In the genomic region with DNA sequence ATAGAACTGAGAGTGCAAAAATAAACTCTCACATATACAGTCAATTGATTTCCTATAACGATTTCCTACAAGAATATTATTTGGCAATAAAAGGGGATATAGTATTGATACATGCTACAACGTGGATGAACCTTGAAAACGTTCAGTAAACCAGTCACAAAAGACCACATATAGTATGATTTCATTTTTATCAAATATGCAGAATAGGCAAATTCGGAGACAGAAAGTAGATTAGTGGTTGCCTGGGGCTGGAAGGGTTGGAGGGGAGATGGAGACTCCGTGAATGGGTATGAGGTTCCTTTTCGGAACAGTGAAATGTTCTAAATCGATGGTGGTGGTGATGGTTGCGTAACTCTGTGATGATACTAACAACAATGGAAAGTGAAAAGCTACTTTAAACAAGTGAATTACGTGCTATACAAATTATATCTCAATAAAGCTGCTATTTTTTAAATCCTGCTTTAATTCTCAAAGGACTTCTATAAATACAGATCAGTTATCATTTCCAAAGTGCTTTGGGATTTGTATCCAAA, we compare ENCODE assay signal across 17 cellular contexts. TPM values are rescaled to one million over a fixed set of nuclear protein-coding genes. Genes with fewer than 3 reads are reported as not detected.
DNase-seq lines count a peak whose midpoint lies in the region; ATAC-seq, FAIRE-seq and TF ChIP-seq lines count a peak whose summit lies in the region.
"Had no signal": no experiment of that assay in that cellular context is flagged by ENCODE, and none has a peak within 500 bp of the region (broad histone marks: within the 10 kb centered on the region; RNA-seq: fewer than 3 reads in every experiment).

No MANE protein-coding gene starts in this region.

- H4K8ac ChIP-seq in IMR-90 (ENCODE audit: low read depth in 2 of 2, low read length in 2 of 2), result no peak overlapping the region

- TF ChIP-seq RAD21 in HepG2 (CRISPR knock-in tag; IDR thresholded peaks at IDR 0.05) (no peak), IMR-90 (IDR thresholded peaks at IDR 0.05; ENCODE audit: low read length) (no peak)

- H2BK20ac ChIP-seq in IMR-90 (ENCODE audit: low read depth, low read length), result no peak overlapping the region

- H3K4ac ChIP-seq in IMR-90 (ENCODE audit: low read depth, low read length), result no peak overlapping the region

- no peak overlapping the region for H3K14ac ChIP-seq in IMR-90 (replicated peaks; ENCODE audit: low read depth, low read length)

- no peaks in the 10 kb centered on the region for H4K20me1 ChIP-seq in HepG2 (ENCODE audit: insufficient read depth, low read length)
- no peaks in the 10 kb centered on the region for H4K20me1 ChIP-seq in IMR-90 (ENCODE audit: insufficient read depth, low read length)

- no peaks in the 10 kb centered on the region for H3K79me2 ChIP-seq in HepG2 (ENCODE audit: insufficient read depth, low read length)

- no TSS peak for BruUV-seq in HepG2 (replicated peaks; lab: Mats Ljungman, UMichigan)
- BruUV-seq in IMR-90 (replicated peaks; lab: Mats Ljungman, UMichigan), result no TSS peak

- CTCF ChIA-PET in HepG2 (lab: Yijun Ruan, JAX; ENCODE audit: low intra/inter-chr PET ratio, low total read pairs), result no interaction called here
- CTCF ChIA-PET in IMR-90 (lab: Yijun Ruan, JAX), result no interaction called here

- no peak overlapping the region for H2AK9ac ChIP-seq in IMR-90 (replicated peaks; ENCODE audit: low read depth, low read length, poor library complexity)

- no peak overlapping the region for H2AFZ ChIP-seq in HepG2 (ENCODE audit: low read length)
- no peak overlapping the region for H2AFZ ChIP-seq in IMR-90 (replicated peaks; ENCODE audit: low read length, poor library complexity)

- no peak overlapping the region for H2AK5ac ChIP-seq in IMR-90 (ENCODE audit: low read depth, low read length)

- H3K27ac ChIP-seq in HepG2 (ENCODE audit: extremely low read length, insufficient read depth, low read length), result no peak overlapping the region
- no peak overlapping the region for H3K27ac ChIP-seq in right lobe of liver
- H3K27ac ChIP-seq in IMR-90 (ENCODE audit: insufficient read depth, low read length), result no peak overlapping the region

- POLR2A ChIA-PET in HepG2 (lab: Yijun Ruan, JAX) (no interaction called here), IMR-90 (lab: Charles Lee; ENCODE audit: unreplicated experiment) (no interaction called here)

- H3K4me3 ChIP-seq in HepG2 (replicated peaks in 1 of 3; ENCODE audit: insufficient read depth in 1 of 3, low read depth in 2 of 3, low read length in 3 of 3) (no peak overlapping the region), right lobe of liver (no peak overlapping the region), IMR-90 (ENCODE audit: insufficient read depth, low read depth, low read length) (no peak overlapping the region), WI38 (ENCODE audit: low read depth, low read length) (peak overlapping the region; percentile 10; the same call in 1 of the 2 replicates)

- H2BK15ac ChIP-seq in IMR-90 (ENCODE audit: low read depth, low read length), result no peak overlapping the region

- H3K9me1 ChIP-seq in IMR-90 (ENCODE audit: insufficient read depth, low read length), result no peaks in the 10 kb centered on the region

- WGBS in HepG2 (ENCODE audit: low lambda C conversion rate), result 49% methylated on average over 9 of the region's 9 CpGs
- 63% methylated on average over 9 of the region's 9 CpGs for WGBS in right lobe of liver (ENCODE audit: insufficient coverage, low coverage, low lambda C conversion rate, missing lambda C conversion rate)
- 50% methylated on average over 2 of the region's 9 CpGs; no CpG with 5 or more reads in 1 of the 2 experiments for WGBS in IMR-90 (ENCODE audit: extremely low coverage in 2 of 2, insufficient read length in 1 of 2), 2 experiments

- H3K27me3 ChIP-seq in HepG2 (ENCODE audit: control insufficient read depth in 1 of 2, insufficient read depth in 2 of 2, low read length in 2 of 2) (peaks cover 0 to 3% of the 10 kb centered on the region in 2 experiments; a peak in 1 of 5 replicates), right lobe of liver (no peaks in the 10 kb centered on the region), IMR-90 (ENCODE audit: control insufficient read depth, insufficient read depth, low read length) (peaks cover 32% of the 10 kb centered on the region)

- no peak overlapping the region for H3K18ac ChIP-seq in IMR-90 (ENCODE audit: low read depth, low read length)

- H2BK120ac ChIP-seq in IMR-90 (ENCODE audit: low read depth, low read length), result no peak overlapping the region

- ATAC-seq in HepG2 (no peak), right lobe of liver (no peak), IMR-90 (ENCODE audit: low read depth) (no peak), HG02885 (IDR thresholded peaks at IDR 0.05; ENCODE audit: poor library complexity, unreplicated experiment) (no peak)
- ATAC-seq: CD8-positive, alpha-beta T cell had no signal

- DNase-seq in HepG2 (ENCODE audit: low spot score) (no peak), right lobe of liver (no peak), IMR-90 (no peak), inferior parietal cortex (ENCODE audit: extremely low spot score) (no peak), DMS114 treated with DMSO at 0.1 percent for 48 hours (lab: John Stamatoyannopoulos, UW; ENCODE audit: unreplicated experiment) (no peak)
- DNase-seq: CD8-positive, alpha-beta T cell; COR-L47; DMS53; GF-D8; HCEC 1CT; KBM-7 had no signal

- TF ChIP-seq CTCF in HepG2 (CRISPR knock-in tag; IDR thresholded peaks at IDR 0.05) (no peak), right lobe of liver (IDR thresholded peaks at IDR 0.05) (no peak), IMR-90 (conservative IDR thresholded peaks at IDR 0.05; ENCODE audit: low read depth, low read length) (no peak), WI38 (IDR thresholded peaks at IDR 0.05; ENCODE audit: low read depth, low read length) (no peak)

- FAIRE-seq in HepG2 (lab: Jason Lieb, UNC), result no peak
- FAIRE-seq: A204.1, GM19239 had no signal

- TF ChIP-seq EP300 in HepG2 (IDR thresholded peaks at IDR 0.05; ENCODE audit: low read depth in 2 of 2, low read length in 2 of 2), result no peak
- TF ChIP-seq EP300 in HepG2 (CRISPR knock-in tag; IDR thresholded peaks at IDR 0.05; ENCODE audit: borderline replicate concordance), result no peak

- H3K9me3 ChIP-seq in HepG2 (ENCODE audit: low read length) (no peaks in the 10 kb centered on the region), right lobe of liver (no peaks in the 10 kb centered on the region), IMR-90 (ENCODE audit: control insufficient read depth, insufficient read depth, low read length) (peaks cover 2% of the 10 kb centered on the region; the same call in 1 of the 2 replicates)

- TF ChIP-seq POLR2A in HepG2 (IDR thresholded peaks at IDR 0.05; ENCODE audit: insufficient read depth in 1 of 2, low read depth in 2 of 2, low read length in 2 of 2) (no peak), right lobe of liver (IDR thresholded peaks at IDR 0.05) (no peak), IMR-90 (IDR thresholded peaks at IDR 0.05; ENCODE audit: low read depth, low read length) (no peak)

- no peaks in the 10 kb centered on the region for H3K4me1 ChIP-seq in HepG2 (ENCODE audit: insufficient read depth, low read length)
- no peaks in the 10 kb centered on the region for H3K4me1 ChIP-seq in right lobe of liver
- no peaks in the 10 kb centered on the region for H3K4me1 ChIP-seq in IMR-90 (ENCODE audit: control insufficient read depth, insufficient read depth, low read length)

- H3K9ac ChIP-seq in HepG2 (ENCODE audit: insufficient read depth, low read depth, low read length) (no peak overlapping the region), IMR-90 (ENCODE audit: low read depth, low read length) (no peak overlapping the region)

- intact Hi-C loops in HepG2 (cut with micrococcal nuclease; ENCODE audit: unreplicated experiment), result no loop called here
- intact Hi-C loops in right lobe of liver (cut with DNase I), result no loop called here
- intact Hi-C loops in IMR-90 (cut with micrococcal nuclease), result no loop called here

- dilution Hi-C loops in IMR-90 (cut with HindIII; ENCODE audit: low sequenced_read_pairs, unreplicated experiment), result no loop called here

- H2BK5ac ChIP-seq in IMR-90 (ENCODE audit: low read depth, low read length, poor library complexity, severe bottlenecking), result no peak overlapping the region

- in situ Hi-C loops in HepG2 (cut with HindIII; ENCODE audit: extremely low pct_ligation_motif_present, low pct_unique_long_range_greater_than_20kb), result no loop called here
- in situ Hi-C loops in IMR-90 (cut with MboI; ENCODE audit: low sequenced_read_pairs), result no loop called here

- H3K23ac ChIP-seq in IMR-90 (ENCODE audit: low read depth, low read length), result no peak overlapping the region

- H3K4me2 ChIP-seq in HepG2 (ENCODE audit: low read depth, low read length), result no peak overlapping the region
- H3K4me2 ChIP-seq in IMR-90 (ENCODE audit: low read depth, low read length), result no peak overlapping the region

- no peak overlapping the region for H4K5ac ChIP-seq in IMR-90 (ENCODE audit: low read depth, low read length)

- no peak overlapping the region for H4K91ac ChIP-seq in IMR-90 (ENCODE audit: insufficient read depth, low read depth, low read length)

- no peaks in the 10 kb centered on the region for H3K79me1 ChIP-seq in IMR-90 (ENCODE audit: low read depth in 1 of 2, low read length in 2 of 2)

- no peak overlapping the region for H3K56ac ChIP-seq in IMR-90 (ENCODE audit: extremely low read depth, insufficient read depth, low read length)

- H3K36me3 ChIP-seq in HepG2 (replicated peaks in 1 of 2; ENCODE audit: control insufficient read depth in 1 of 2, insufficient read depth in 2 of 2, low read length in 2 of 2), result no peaks in the 10 kb centered on the region
- no peaks in the 10 kb centered on the region for H3K36me3 ChIP-seq in right lobe of liver
- no peaks in the 10 kb centered on the region for H3K36me3 ChIP-seq in IMR-90 (ENCODE audit: control insufficient read depth, insufficient read depth, low read length)

RNA-seq across cellular contexts. Expression of gene APOD, which starts 6.0 kb away (rescaled TPM):
- total RNA-seq in HepG2 (2016; rRNA removed; fragmentation: Illumina TruSeq; extraction: Trizol) (not detected in 2 replicates), right lobe of liver (1 to 10 TPM in 1 of 6 experiments, under 1 TPM in 5; 0.29 to 5.6 (median 0.41) TPM), IMR-90 (2012; rRNA removed) (not detected in 2 replicates)
- not detected in 2 replicates for total RNA-seq in HepG2 (2016; cell fraction: cytosol; rRNA removed; fragmentation: Illumina TruSeq; extraction: Trizol; ENCODE audit: low read depth)
- total RNA-seq in HepG2 (2016; cell fraction: insoluble cytoplasmic fraction; rRNA removed; fragmentation: Illumina TruSeq; extraction: Trizol), result not detected in 2 replicates
- total RNA-seq in HepG2 (2016; cell fraction: membrane; rRNA removed; fragmentation: Illumina TruSeq; extraction: Trizol), result not detected in 2 replicates
- not detected in 2 replicates for total RNA-seq in HepG2 (2016; cell fraction: nucleus; rRNA removed; fragmentation: Illumina TruSeq; extraction: Trizol)
- polyA plus RNA-seq in HepG2 (2011; rRNA removed) (0.13 TPM in 1 of 2 replicates, not detected in the other), IMR-90 (2012; rRNA removed) (0.16 and 0.36 TPM in 2 replicates)
- 0.08 and 0.10 TPM in 2 replicates for polyA plus RNA-seq in HepG2 (2011; cell fraction: cytosol; rRNA removed)
- not detected in 2 replicates for polyA plus RNA-seq in HepG2 (2011; cell fraction: nucleus; rRNA removed)
- polyA plus RNA-seq in HepG2 (2012), result not detected in 2 replicates
- polyA plus RNA-seq in HepG2 (2016; cell fraction: cytosol; fragmentation: Illumina TruSeq; extraction: Trizol; ENCODE audit: low read depth), result not detected in 2 replicates
- polyA plus RNA-seq in HepG2 (2016; cell fraction: insoluble cytoplasmic fraction; fragmentation: Illumina TruSeq; extraction: Trizol; ENCODE audit: low read depth), result not detected in 2 replicates
- not detected in 2 replicates for polyA plus RNA-seq in HepG2 (2016; cell fraction: membrane; fragmentation: Illumina TruSeq; extraction: Trizol; ENCODE audit: low read depth)
- polyA plus RNA-seq in HepG2 (2016; cell fraction: nucleus; fragmentation: Illumina TruSeq; extraction: Trizol; ENCODE audit: insufficient read depth, low read depth), result not detected in 2 replicates
- not detected in 2 replicates for polyA minus RNA-seq in HepG2 (2011; rRNA and poly(A)+ RNA removed; ENCODE audit: low replicate concordance)
- not detected in 2 replicates for polyA minus RNA-seq in HepG2 (2011; cell fraction: cytosol; rRNA and poly(A)+ RNA removed)
- polyA minus RNA-seq in HepG2 (2011; cell fraction: nucleus; rRNA and poly(A)+ RNA removed), result not detected in 2 replicates
- 0.08 and 0.49 TPM in 2 replicates for polyA plus RNA-seq in IMR-90 (2012; cell fraction: cytosol; rRNA removed)
- 0.15 TPM in 1 of 2 replicates, not detected in the other for polyA plus RNA-seq in IMR-90 (2012; cell fraction: nucleus; rRNA removed; ENCODE audit: low replicate concordance)
- total RNA-seq: CD8-positive, alpha-beta T cell; HT1080 had no signal
- polyA plus RNA-seq: CD14-positive monocyte had no signal

RNA-seq across cellular contexts. Expression of gene PPP1R2, which starts 34.6 kb away (rescaled TPM):
- total RNA-seq in HepG2 (2016; rRNA removed; fragmentation: Illumina TruSeq; extraction: Trizol) (36.5 and 65.6 TPM in 2 replicates), right lobe of liver (10 to 100 TPM; 10.3 to 25.4 (median 14.9) TPM), IMR-90 (2012; rRNA removed) (36.0 and 55.3 TPM in 2 replicates)
- 7.1 and 8.4 TPM in 2 replicates for total RNA-seq in HepG2 (2016; cell fraction: cytosol; rRNA removed; fragmentation: Illumina TruSeq; extraction: Trizol; ENCODE audit: low read depth)
- 37.9 and 63.0 TPM in 2 replicates for total RNA-seq in HepG2 (2016; cell fraction: insoluble cytoplasmic fraction; rRNA removed; fragmentation: Illumina TruSeq; extraction: Trizol)
- 16.6 and 17.6 TPM in 2 replicates for total RNA-seq in HepG2 (2016; cell fraction: membrane; rRNA removed; fragmentation: Illumina TruSeq; extraction: Trizol)
- total RNA-seq in HepG2 (2016; cell fraction: nucleus; rRNA removed; fragmentation: Illumina TruSeq; extraction: Trizol), result 20.8 and 22.0 TPM in 2 replicates
- polyA plus RNA-seq in HepG2 (2011; rRNA removed) (67.0 and 86.5 TPM in 2 replicates), IMR-90 (2012; rRNA removed) (9.2 and 12.1 TPM in 2 replicates)
- 20.9 and 33.3 TPM in 2 replicates for polyA plus RNA-seq in HepG2 (2011; cell fraction: cytosol; rRNA removed)
- polyA plus RNA-seq in HepG2 (2011; cell fraction: nucleus; rRNA removed), result 16.0 and 18.6 TPM in 2 replicates
- polyA plus RNA-seq in HepG2 (2012), result 21.8 and 33.2 TPM in 2 replicates
- polyA plus RNA-seq in HepG2 (2016; cell fraction: cytosol; fragmentation: Illumina TruSeq; extraction: Trizol; ENCODE audit: low read depth), result 6.7 and 8.2 TPM in 2 replicates
- 60.8 and 80.2 TPM in 2 replicates for polyA plus RNA-seq in HepG2 (2016; cell fraction: insoluble cytoplasmic fraction; fragmentation: Illumina TruSeq; extraction: Trizol; ENCODE audit: low read depth)
- polyA plus RNA-seq in HepG2 (2016; cell fraction: membrane; fragmentation: Illumina TruSeq; extraction: Trizol; ENCODE audit: low read depth), result 10.6 and 14.9 TPM in 2 replicates
- polyA plus RNA-seq in HepG2 (2016; cell fraction: nucleus; fragmentation: Illumina TruSeq; extraction: Trizol; ENCODE audit: insufficient read depth, low read depth), result 31.6 and 37.5 TPM in 2 replicates
- polyA minus RNA-seq in HepG2 (2011; rRNA and poly(A)+ RNA removed; ENCODE audit: low replicate concordance), result 69.8 and 75.0 TPM in 2 replicates
- polyA minus RNA-seq in HepG2 (2011; cell fraction: cytosol; rRNA and poly(A)+ RNA removed), result 49.0 and 63.7 TPM in 2 replicates
- 44.1 and 46.9 TPM in 2 replicates for polyA minus RNA-seq in HepG2 (2011; cell fraction: nucleus; rRNA and poly(A)+ RNA removed)
- 16.0 and 21.1 TPM in 2 replicates for polyA plus RNA-seq in IMR-90 (2012; cell fraction: cytosol; rRNA removed)
- 5.1 and 11.0 TPM in 2 replicates for polyA plus RNA-seq in IMR-90 (2012; cell fraction: nucleus; rRNA removed; ENCODE audit: low replicate concordance)
